Comparison of ENCODE assay signal across 1 cellular context in the genomic region with DNA sequence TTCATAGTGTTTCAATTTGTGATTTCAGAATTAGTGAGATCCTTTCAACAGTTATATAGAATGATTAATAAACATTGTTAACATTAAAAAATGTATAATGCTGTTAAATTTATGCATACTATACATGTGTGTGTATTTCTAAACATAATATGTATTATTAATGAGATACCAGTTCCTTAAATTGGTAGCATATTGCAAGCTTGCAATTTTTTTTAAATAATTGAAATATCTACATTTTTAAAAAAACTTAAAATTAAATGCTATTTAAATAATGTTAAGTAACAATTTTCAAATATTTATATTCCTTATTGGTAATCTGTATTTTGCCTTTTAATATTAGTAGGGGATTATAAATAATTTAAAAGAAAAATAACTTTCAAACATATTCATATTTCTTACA.
A peak's percentile ranks its signal among the peaks of the same experiment; 100 is the strongest.
TF ChIP-seq lines count a peak whose summit lies in the region.

No MANE protein-coding gene starts in this region.

TF ChIP-seq in K562, 482 proteins besides CTCF, POLR2A, EP300 and RAD21 (continued from another document):
- TF ChIP-seq, protein P1, sequence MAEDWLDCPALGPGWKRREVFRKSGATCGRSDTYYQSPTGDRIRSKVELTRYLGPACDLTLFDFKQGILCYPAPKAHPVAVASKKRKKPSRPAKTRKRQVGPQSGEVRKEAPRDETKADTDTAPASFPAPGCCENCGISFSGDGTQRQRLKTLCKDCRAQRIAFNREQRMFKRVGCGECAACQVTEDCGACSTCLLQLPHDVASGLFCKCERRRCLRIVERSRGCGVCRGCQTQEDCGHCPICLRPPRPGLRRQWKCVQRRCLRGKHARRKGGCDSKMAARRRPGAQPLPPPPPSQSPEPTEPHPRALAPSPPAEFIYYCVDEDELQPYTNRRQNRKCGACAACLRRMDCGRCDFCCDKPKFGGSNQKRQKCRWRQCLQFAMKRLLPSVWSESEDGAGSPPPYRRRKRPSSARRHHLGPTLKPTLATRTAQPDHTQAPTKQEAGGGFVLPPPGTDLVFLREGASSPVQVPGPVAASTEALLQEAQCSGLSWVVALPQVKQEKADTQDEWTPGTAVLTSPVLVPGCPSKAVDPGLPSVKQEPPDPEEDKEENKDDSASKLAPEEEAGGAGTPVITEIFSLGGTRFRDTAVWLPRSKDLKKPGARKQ (CRISPR knock-in tag; IDR thresholded peaks at IDR 0.05), result no peak
- TF ChIP-seq PHTF2 (CRISPR knock-in tag; IDR thresholded peaks at IDR 0.05) (no peak), POLR3A (IDR thresholded peaks at IDR 0.05; ENCODE audit: borderline replicate concordance, extremely low read depth, insufficient read depth, insufficient read length) (no peak), RFX7 (CRISPR knock-in tag; IDR thresholded peaks at IDR 0.05) (no peak), MAFF (IDR thresholded peaks at IDR 0.05; ENCODE audit: low read length) (peak; percentile 31; the same call in 1 of the 2 replicates), ZNF316 (IDR thresholded peaks at IDR 0.05) (peak; percentile 78), MAFK (IDR thresholded peaks at IDR 0.05; ENCODE audit: low read length) (peak; percentile 38; the same call in 1 of the 2 replicates)
